9 cellular contexts compared by ENCODE assay signal in the genomic region with DNA sequence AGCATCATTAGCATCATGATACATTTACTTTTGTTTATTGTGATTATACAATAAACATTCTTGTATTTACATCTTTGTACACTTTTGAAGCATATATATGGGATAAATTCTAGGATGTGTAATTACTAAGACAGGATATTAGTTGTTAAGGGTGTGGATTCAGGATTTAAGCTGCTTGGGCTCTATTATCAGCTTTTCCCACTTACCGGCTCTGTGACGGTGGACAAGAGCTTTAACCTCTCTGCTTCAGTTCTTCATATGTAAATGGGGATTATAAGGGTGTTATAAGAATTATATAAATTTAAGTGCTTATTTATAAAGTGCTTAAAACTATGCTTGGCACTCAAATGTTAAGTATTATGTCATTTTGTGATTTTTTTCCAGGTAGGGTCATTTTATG.
"Had no signal": no experiment of that assay in that cellular context is flagged by ENCODE, and none has a peak within 500 bp of the region (broad histone marks: within the 10 kb centered on the region; RNA-seq: fewer than 3 reads in every experiment).

No MANE protein-coding gene starts in this region.

- DNase-seq: H9, HFFc6, KBM-7 had no signal

- H3K27ac ChIP-seq: HL-60 had no signal

- H3K4me1 Mint-ChIP-seq: IgD-negative memory B cell had no signal

- H3K27me3 Mint-ChIP-seq: IgD-negative memory B cell had no signal

- H3K27ac Mint-ChIP-seq: GM23338, H9, HFFc6 had no signal

- H3K4me3 Mint-ChIP-seq: GM23338, H9, HFFc6, IgD-negative memory B cell had no signal

- H3K9me3 Mint-ChIP-seq: GM23338, HFFc6 had no signal

- H3K4me3 ChIP-seq: GM23338 had no signal

- FAIRE-seq: H1, H54, HepG2 had no signal
